ENCODE assay signal across 13 cellular contexts in genomic region chr1:162605225-162605927, GRCh38. TPM values are rescaled to one million over a fixed set of nuclear protein-coding genes. Genes with fewer than 3 reads are reported as not detected.
DNase-seq lines count a peak whose midpoint lies in the region; ATAC-seq and TF ChIP-seq lines count a peak whose summit lies in the region.
"Had no signal": no experiment of that assay in that cellular context is flagged by ENCODE, and none has a peak within 500 bp of the region (broad histone marks: within the 10 kb centered on the region; RNA-seq: fewer than 3 reads in every experiment).

No MANE protein-coding gene starts in this region.

- no peaks in the 10 kb centered on the region for H3K27me3 Mint-ChIP-seq in osteocyte (ENCODE audit: unreplicated experiment)
- H3K27me3 Mint-ChIP-seq: activated CD8-positive, alpha-beta T cell treated with anti-CD3 and anti-CD28 coated beads for 36 hours; CD8-positive, alpha-beta memory T cell had no signal

- H3K4me1 Mint-ChIP-seq in osteocyte (ENCODE audit: unreplicated experiment): peaks cover 22% of the 10 kb centered on the region
- H3K4me1 Mint-ChIP-seq: CD8-positive, alpha-beta memory T cell; natural killer cell had no signal

- peak overlapping the region; percentile 10; the same call in 1 of the 2 replicates for H3K4me3 ChIP-seq in PC-3 (ENCODE audit: low read length)

- ATAC-seq in PC-3: peak; percentile 95
- no peak for ATAC-seq in GM18861 (IDR thresholded peaks at IDR 0.05; ENCODE audit: unreplicated experiment)
- ATAC-seq in HG03354 (IDR thresholded peaks at IDR 0.05; ENCODE audit: poor library complexity, severe bottlenecking, unreplicated experiment): no peak
- ATAC-seq: activated CD8-positive, alpha-beta T cell treated with anti-CD3 and anti-CD28 coated beads for 36 hours; natural killer cell had no signal

- no peaks in the 10 kb centered on the region for H3K79me2 ChIP-seq in PC-3 (ENCODE audit: low read length)

- H3K9me3 Mint-ChIP-seq in osteocyte (ENCODE audit: unreplicated experiment): no peaks in the 10 kb centered on the region
- H3K9me3 Mint-ChIP-seq: activated CD8-positive, alpha-beta T cell treated with anti-CD3 and anti-CD28 coated beads for 36 hours; CD8-positive, alpha-beta memory T cell; natural killer cell had no signal

- peak; percentile 59 for DNase-seq in AG08396 (ENCODE audit: low spot score)
- DNase-seq in PC-3: peak; percentile 100
- DNase-seq in epithelial cell of prostate (ENCODE audit: low read depth, low spot score): peak; percentile 60
- DNase-seq in osteocyte (ENCODE audit: extremely low spot score, unreplicated experiment): no peak
- DNase-seq in head of caudate nucleus: no peak
- DNase-seq in NCI-H1417 treated with DMSO at 0.1 percent for 48 hours (lab: John Stamatoyannopoulos, UW): no peak
- DNase-seq: activated CD8-positive, alpha-beta T cell treated with anti-CD3 and anti-CD28 coated beads for 36 hours; CD8-positive, alpha-beta memory T cell; hypothalamus; natural killer cell; NCI-H2081 treated with DMSO at 0.1 percent for 48 hours had no signal

- no peaks in the 10 kb centered on the region for H3K27me3 ChIP-seq in PC-3 (ENCODE audit: low read length)

- intact Hi-C loops in PC-3 (cut with micrococcal nuclease): loop anchor here (1.0 kb wide), 3 partner anchors 21 to 248 kb away; no protein-coding TSS in a partner anchor
- intact Hi-C loops in head of caudate nucleus (cut with DNase I): no loop called here

- H3K9ac ChIP-seq in PC-3 (ENCODE audit: low read length): no peak overlapping the region

- H3K9me2 ChIP-seq in PC-3 (replicated peaks; ENCODE audit: low read length): no peaks in the 10 kb centered on the region

- peak overlapping the region; percentile 83 for H3K27ac Mint-ChIP-seq in osteocyte (ENCODE audit: unreplicated experiment)
- H3K27ac Mint-ChIP-seq: activated CD8-positive, alpha-beta T cell treated with anti-CD3 and anti-CD28 coated beads for 36 hours; CD8-positive, alpha-beta memory T cell; natural killer cell had no signal

- BruUV-seq in PC-3 (replicated peaks; lab: Mats Ljungman, UMichigan): no TSS peak

- H3K36me3 Mint-ChIP-seq in osteocyte (ENCODE audit: unreplicated experiment): peaks cover 10% of the 10 kb centered on the region
- H3K36me3 Mint-ChIP-seq: natural killer cell had no signal

- no peak overlapping the region for H2AFZ ChIP-seq in PC-3 (ENCODE audit: low read length)

- H3K36me3 ChIP-seq in PC-3 (ENCODE audit: low read depth, low read length): peaks cover 33% of the 10 kb centered on the region

- POLR2A ChIA-PET in PC-3 (lab: Charles Lee; ENCODE audit: unreplicated experiment): interaction anchor here (0.6 kb wide), 3 partner anchors 85 to 104 kb away, joined by 5 to 31 read pairs (median 13); no protein-coding TSS in a partner anchor

- peaks cover 13% of the 10 kb centered on the region for H3F3A ChIP-seq in PC-3 (ENCODE audit: low read length, unreplicated experiment)

- H3K4me1 ChIP-seq in PC-3 (ENCODE audit: insufficient read depth, low read length): peaks cover 22% of the 10 kb centered on the region

- CTCF ChIA-PET in PC-3 (lab: Charles Lee): interaction anchor here (0.5 to 2.1 kb wide), 5 partner anchors 8 to 461 kb away, joined by 3 to 8 read pairs (median 3); no protein-coding TSS in a partner anchor

- no peaks in the 10 kb centered on the region for H3K9me3 ChIP-seq in PC-3 (ENCODE audit: low read length)

- TF ChIP-seq CTCF in PC-3 (conservative IDR thresholded peaks at IDR 0.05; ENCODE audit: low read depth, low read length) (no peak), osteocyte (IDR thresholded peaks at IDR 0.05) (no peak)

- H3K27ac ChIP-seq in PC-3 (ENCODE audit: low read length) (peak overlapping the region; percentile 82), epithelial cell of prostate (peak overlapping the region; percentile 27)

- no peaks in the 10 kb centered on the region for H4K20me1 ChIP-seq in PC-3 (ENCODE audit: low read length)

- H3K4me2 ChIP-seq in PC-3 (ENCODE audit: low read length): peak overlapping the region; percentile 58

- peak overlapping the region; percentile 4 for H3K4me3 Mint-ChIP-seq in osteocyte (ENCODE audit: unreplicated experiment)
- H3K4me3 Mint-ChIP-seq: activated CD8-positive, alpha-beta T cell treated with anti-CD3 and anti-CD28 coated beads for 36 hours; CD8-positive, alpha-beta memory T cell; natural killer cell had no signal

RNA-seq across cellular contexts. Expression of gene DDR2, which starts 26.9 kb away (rescaled TPM):
- 0.77 and 1.4 TPM in 2 replicates for total RNA-seq in PC-3 (2014; rRNA removed)
- 173 and 185 TPM in 2 replicates for total RNA-seq in osteocyte

RNA-seq across cellular contexts. Expression of gene UAP1, which starts 43.9 kb away (rescaled TPM):
- total RNA-seq in PC-3 (2014; rRNA removed) (116 and 118 TPM in 2 replicates), osteocyte (30.7 and 31.6 TPM in 2 replicates)

Comparison
In these comparisons a context has a peak if more than half of its experiments do, and no peak if none do; other contexts are left out.
1. DNase-seq: peak in AG08396 (single experiment), PC-3 (single experiment) and epithelial cell of prostate (single experiment); none in osteocyte (single experiment), head of caudate nucleus (0 of 42) and NCI-H1417 treated with DMSO at 0.1 percent for 48 hours (single experiment).
2. RNA of gene DDR2, which starts 26.9 kb away (total RNA-seq): 173 to 185 TPM in osteocyte; 0.77 to 1.4 TPM in PC-3; every median in the first group is over 10 times any median in the second.